ENCODE assay signal across 23 cellular contexts in genomic region chr12:87116778-87117177, GRCh38.
DNase-seq lines count a peak whose midpoint lies in the region; FAIRE-seq and TF ChIP-seq lines count a peak whose summit lies in the region.
"Had no signal": no experiment of that assay in that cellular context is flagged by ENCODE, and none has a peak within 500 bp of the region (broad histone marks: within the 10 kb centered on the region; RNA-seq: fewer than 3 reads in every experiment).

No MANE protein-coding gene starts in this region.

- H2BK120ac ChIP-seq in H1 (replicated peaks; ENCODE audit: low read depth, low read length) = no peak overlapping the region

- no peak overlapping the region for H2BK12ac ChIP-seq in H1 (ENCODE audit: low read depth, low read length)

- H3K18ac ChIP-seq in H1 (ENCODE audit: extremely low read depth, low read length) = no peak overlapping the region

- H2BK15ac ChIP-seq in H1 (ENCODE audit: low read length) = no peak overlapping the region

- TF ChIP-seq CTCF in H1 (IDR thresholded peaks at IDR 0.05; ENCODE audit: control extremely low read depth in 1 of 3, insufficient read depth in 1 of 3, low read depth in 1 of 3, low read length in 3 of 3) (no peak), parathyroid adenoma (IDR thresholded peaks at IDR 0.05) (no peak)

- 70% methylated on average over 6 of the region's 6 CpGs; no CpG with 5 or more reads in 1 of the 2 experiments for WGBS in H1 (ENCODE audit: extremely low coverage in 1 of 2, insufficient coverage in 1 of 2, insufficient read length in 1 of 2, insufficient replicate concordance in 2 of 2, low coverage in 1 of 2, low lambda C conversion rate in 2 of 2, missing lambda C conversion rate in 1 of 2), 2 experiments

- no peak for TF ChIP-seq RAD21 in H1 (IDR thresholded peaks at IDR 0.05 in 1 of 2, conservative IDR thresholded peaks at IDR 0.05 in 1 of 2; ENCODE audit: low read depth in 2 of 2, low read length in 2 of 2)

- H4K91ac ChIP-seq in H1 (replicated peaks; ENCODE audit: insufficient read length, low read length) = no peak overlapping the region

- H3K27me3 ChIP-seq in MG63 (no peaks in the 10 kb centered on the region), H1 (replicated peaks in 1 of 4; ENCODE audit: control insufficient read depth in 3 of 4, extremely low read depth in 1 of 4, insufficient read depth in 3 of 4, low read length in 3 of 4) (no peaks in the 10 kb centered on the region), parathyroid adenoma (ENCODE audit: control insufficient read depth, insufficient read depth, low read length) (no peaks in the 10 kb centered on the region)
- H3K27me3 ChIP-seq: suprapubic skin, upper lobe of right lung had no signal

- H4K5ac ChIP-seq in H1 (ENCODE audit: insufficient read length, low read depth, low read length) = no peak overlapping the region

- POLR2A ChIA-PET in H1 (lab: Charles Lee; ENCODE audit: partially characterized antibody) = no interaction called here

- no peak overlapping the region for H2BK5ac ChIP-seq in H1 (ENCODE audit: low read depth, low read length)

- TF ChIP-seq EP300 in H1 (IDR thresholded peaks at IDR 0.05; ENCODE audit: borderline replicate concordance in 1 of 2, low read depth in 2 of 2, low read length in 2 of 2) = no peak

- peak overlapping the region; percentile 94 for H2AFZ ChIP-seq in H1 (ENCODE audit: low read length)
- H2AFZ ChIP-seq in parathyroid adenoma = peak overlapping the region; percentile 18

- H3K23me2 ChIP-seq in H1 (ENCODE audit: low read depth, low read length) = peaks cover 2% of the 10 kb centered on the region; the same call in 1 of the 2 replicates

- H3K27ac ChIP-seq in H1 (ENCODE audit: low read depth, low read length) (no peak overlapping the region), parathyroid adenoma (no peak overlapping the region)
- H3K27ac ChIP-seq: RWPE1, SK-N-MC, skin epidermis, suprapubic skin, upper lobe of right lung had no signal

- no peak overlapping the region for H3K4me3 ChIP-seq in MG63
- H3K4me3 ChIP-seq in H1 (ENCODE audit: extremely low read depth in 1 of 4, insufficient read depth in 2 of 4, low read depth in 3 of 4, low read length in 4 of 4) = no peak overlapping the region
- H3K4me3 ChIP-seq in parathyroid adenoma (ENCODE audit: low read depth, low read length) = no peak overlapping the region
- H3K4me3 ChIP-seq: SK-N-MC, skin epidermis, suprapubic skin, upper lobe of right lung had no signal

- no peak overlapping the region for H2AK5ac ChIP-seq in H1 (ENCODE audit: low read depth, low read length)

- no peak for DNase-seq in H54 (ENCODE audit: insufficient read length, low spot score)
- peak; percentile 18 for DNase-seq in MG63
- no peak for DNase-seq in H1 (ENCODE audit: low read depth in 1 of 2, low spot score in 2 of 2)
- no peak for DNase-seq in NCI-H82 (lab: John Stamatoyannopoulos, UW)
- no peak for DNase-seq in stimulated activated naive CD4-positive, alpha-beta T cell (lab: John Stamatoyannopoulos, UW)
- no peak for DNase-seq in activated gamma-delta T cell (lab: John Stamatoyannopoulos, UW)
- DNase-seq: activated CD4-positive, CD25-positive, alpha-beta regulatory T cell; activated CD8-positive, alpha-beta memory T cell treated with anti-CD3 and anti-CD28 coated beads, Interleukin-2, amount 10 ng/mL, durations not matched to agents 7 days and 5 days; activated T-cell treated with anti-CD3 and anti-CD28 coated beads, Interleukin-2, amount 50 U/mL, for 4 hours; central memory CD4-positive, alpha-beta T cell; endodermal cell; KG1; naive thymus-derived CD8-positive, alpha-beta T cell; NCI-H345; NCI-H774; stimulated activated naive B cell treated with anti-CD40 and anti-IgM and Interleukin-4, amounts not matched to agents 10 μg/mL and 1 μg/mL and 100 μg/mL, for 72 hours; upper lobe of right lung had no signal

- no peak overlapping the region for H3K23ac ChIP-seq in H1 (ENCODE audit: insufficient read length)

- no peaks in the 10 kb centered on the region for H3K79me2 ChIP-seq in H1 (ENCODE audit: control insufficient read depth in 1 of 2, insufficient read depth in 2 of 2, low read length in 2 of 2)
- no peaks in the 10 kb centered on the region for H3K79me2 ChIP-seq in parathyroid adenoma

- CTCF ChIA-PET in H1 (lab: Charles Lee; ENCODE audit: partially characterized antibody) = no interaction called here

- H3K14ac ChIP-seq in H1 (ENCODE audit: insufficient read length) = no peak overlapping the region

- no peaks in the 10 kb centered on the region for H4K20me1 ChIP-seq in H1 (replicated peaks in 1 of 2; ENCODE audit: control insufficient read depth in 1 of 2, insufficient read depth in 2 of 2, low read length in 2 of 2)

- no peak overlapping the region for H3K4ac ChIP-seq in H1 (replicated peaks; ENCODE audit: insufficient read length, low read depth, low read length)

- no peak overlapping the region for H3K4me2 ChIP-seq in H1 (ENCODE audit: insufficient read depth in 1 of 2, low read depth in 2 of 2, low read length in 2 of 2)
- H3K4me2 ChIP-seq in parathyroid adenoma (ENCODE audit: low read length) = no peak overlapping the region

- FAIRE-seq in H54 (lab: Jason Lieb, UNC) (peak; percentile 68), H1 (lab: Jason Lieb, UNC) (no peak)
- FAIRE-seq: islet of Langerhans had no signal

- H3K9ac ChIP-seq in H1 (replicated peaks in 1 of 4; ENCODE audit: extremely low read depth in 1 of 4, low read depth in 3 of 4, low read length in 3 of 4) (no peak overlapping the region), parathyroid adenoma (no peak overlapping the region)

- no peak overlapping the region for H4K8ac ChIP-seq in H1 (ENCODE audit: extremely low read depth, insufficient read depth, low read length)

- no peak for TF ChIP-seq POLR2A in H54 (IDR thresholded peaks at IDR 0.05; ENCODE audit: low read depth, low read length)
- TF ChIP-seq POLR2A in H1 (IDR thresholded peaks at IDR 0.05; ENCODE audit: control extremely low read depth in 1 of 2, low read depth in 2 of 2, low read length in 2 of 2) = no peak

- H3K36me3 ChIP-seq in MG63 (no peaks in the 10 kb centered on the region), H1 (ENCODE audit: control insufficient read depth in 2 of 4, insufficient read depth in 4 of 4, low read length in 3 of 4) (no peaks in the 10 kb centered on the region), parathyroid adenoma (ENCODE audit: control insufficient read depth, insufficient read depth, low read length) (no peaks in the 10 kb centered on the region)
- H3K36me3 ChIP-seq: suprapubic skin, upper lobe of right lung had no signal

- H3K79me1 ChIP-seq in H1 (ENCODE audit: low read depth, low read length) = no peaks in the 10 kb centered on the region

- H3K56ac ChIP-seq in H1 (replicated peaks; ENCODE audit: insufficient read length, low read depth, low read length) = no peak overlapping the region

- H3K4me1 ChIP-seq in H1 (replicated peaks in 1 of 4; ENCODE audit: control insufficient read depth in 3 of 4, insufficient read depth in 4 of 4, low read length in 3 of 4) (peaks cover 0 to 5% (median 0%) of the 10 kb centered on the region in 4 experiments; a peak in 1 of 7 replicates), parathyroid adenoma (no peaks in the 10 kb centered on the region)
- H3K4me1 ChIP-seq: suprapubic skin, upper lobe of right lung had no signal

- H3K9me3 ChIP-seq in MG63 (no peaks in the 10 kb centered on the region), H1 (ENCODE audit: insufficient read depth in 2 of 2, low read depth in 1 of 2, low read length in 1 of 2) (no peaks in the 10 kb centered on the region), parathyroid adenoma (ENCODE audit: control insufficient read depth, low read length) (no peaks in the 10 kb centered on the region)
- H3K9me3 ChIP-seq: suprapubic skin, upper lobe of right lung had no signal

- no peak overlapping the region for H2BK20ac ChIP-seq in H1 (ENCODE audit: low read length)

TF ChIP-seq in H1, 55 proteins besides CTCF, POLR2A, EP300 and RAD21:
- TF ChIP-seq ASH2L (IDR thresholded peaks at IDR 0.05; ENCODE audit: low read length) (no peak), GABPA (IDR thresholded peaks at IDR 0.05; ENCODE audit: borderline replicate concordance, insufficient read depth, low read length) (no peak), SP1 (IDR thresholded peaks at IDR 0.05; ENCODE audit: low read depth, low read length) (no peak), CEBPB (IDR thresholded peaks at IDR 0.05; ENCODE audit: low read depth, low read length) (no peak), EGR1 (IDR thresholded peaks at IDR 0.05; ENCODE audit: borderline replicate concordance, low read depth, low read length) (no peak), TBP (IDR thresholded peaks at IDR 0.05; ENCODE audit: low read depth, low read length) (no peak), ZNF274 (IDR thresholded peaks at IDR 0.05; ENCODE audit: borderline replicate concordance, extremely low read depth, low read length) (no peak), MAX (IDR thresholded peaks at IDR 0.05) (no peak), NANOG (IDR thresholded peaks at IDR 0.05; ENCODE audit: insufficient read depth, low read depth, low read length, poor library complexity, severe bottlenecking) (no peak)
